15 cellular contexts compared by ENCODE assay signal in the genomic region with DNA sequence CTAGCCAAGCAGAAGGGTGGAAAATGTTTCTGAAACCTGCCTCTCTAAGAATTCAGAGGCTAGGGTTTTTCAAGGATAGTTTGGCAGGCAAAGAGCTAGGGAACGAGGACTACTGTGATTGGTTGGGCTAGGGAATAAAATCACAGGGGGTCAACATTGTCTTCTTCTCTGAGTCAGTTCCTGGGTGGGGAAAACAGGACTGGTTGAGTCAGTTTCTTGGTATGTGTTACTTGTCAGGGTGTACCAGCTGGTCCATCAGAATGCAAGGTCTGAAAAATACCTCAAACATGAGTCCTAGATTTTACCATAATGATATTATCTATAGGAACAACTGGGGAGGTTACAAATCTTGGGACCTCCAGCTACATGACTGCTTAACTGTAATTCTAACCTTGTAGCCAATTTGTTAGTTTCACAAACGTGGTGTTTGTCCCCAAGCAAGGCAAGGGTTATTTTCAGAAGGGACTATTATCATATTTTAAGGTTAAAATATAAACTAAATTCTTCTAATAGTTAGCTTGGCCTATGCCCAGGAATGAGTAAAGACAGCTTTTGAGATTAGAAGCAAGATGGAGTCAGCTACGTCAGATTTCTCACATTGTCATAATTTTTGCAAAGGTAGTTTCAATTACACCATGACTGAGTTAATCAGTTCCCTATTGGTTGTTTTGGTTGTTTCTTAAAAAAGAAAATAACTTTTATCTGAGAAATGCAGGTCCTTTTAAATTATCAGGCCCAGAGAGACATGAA.
DNase-seq lines count a peak whose midpoint lies in the region; ATAC-seq, FAIRE-seq and TF ChIP-seq lines count a peak whose summit lies in the region.
"Had no signal": no experiment of that assay in that cellular context is flagged by ENCODE, and none has a peak within 500 bp of the region (broad histone marks: within the 10 kb centered on the region; RNA-seq: fewer than 3 reads in every experiment).

No MANE protein-coding gene starts in this region.

- H3K4me1 ChIP-seq in GM12878 (ENCODE audit: control insufficient read depth, insufficient read depth, low read length) (no peaks in the 10 kb centered on the region), OCI-LY7 (ENCODE audit: insufficient read depth, low read length, poor library complexity, severe bottlenecking) (no peaks in the 10 kb centered on the region)
- H3K4me1 ChIP-seq: tibial artery had no signal

- peaks cover 8% of the 10 kb centered on the region for H3K27me3 Mint-ChIP-seq in stimulated activated naive CD8-positive, alpha-beta T cell treated with anti-CD3 and anti-CD28 coated beads, Interleukin-15, amount 100 ng/mL, for 72 hours

- no peak overlapping the region for H3K4me3 ChIP-seq in BJ (ENCODE audit: low read depth, low read length)
- no peak overlapping the region for H3K4me3 ChIP-seq in GM12878
- H3K4me3 ChIP-seq in OCI-LY7 (ENCODE audit: low read depth, low read length, poor library complexity, severe bottlenecking): no peak overlapping the region
- H3K4me3 ChIP-seq: tibial artery had no signal

- H2AFZ ChIP-seq in GM12878 (ENCODE audit: control insufficient read depth, low read depth, low read length): no peak overlapping the region
- no peak overlapping the region for H2AFZ ChIP-seq in OCI-LY7 (ENCODE audit: low read length)

- no peak overlapping the region for H3K4me3 Mint-ChIP-seq in stimulated activated naive CD8-positive, alpha-beta T cell treated with anti-CD3 and anti-CD28 coated beads, Interleukin-15, amount 100 ng/mL, for 72 hours
- H3K4me3 Mint-ChIP-seq: H9, neural crest cell had no signal

- no peak for TF ChIP-seq POLR2A in GM12878 (IDR thresholded peaks at IDR 0.05; ENCODE audit: low read depth, low read length)

- H3K27ac ChIP-seq in GM12878 (ENCODE audit: control insufficient read depth, insufficient read depth) (no peak overlapping the region), OCI-LY7 (ENCODE audit: low read depth, low read length, poor library complexity, severe bottlenecking) (no peak overlapping the region)
- H3K27ac ChIP-seq: tibial artery had no signal

- no peak for FAIRE-seq in GM12878 (lab: Jason Lieb, UNC)

- SMC1A ChIA-PET in GM12878 (lab: Charles Lee; ENCODE audit: uncharacterized antibody, unreplicated experiment): interaction anchor here (0.9 to 1.5 kb wide), 2 partner anchors 19 to 1012 kb away, joined by 3 read pairs; no protein-coding TSS in a partner anchor

- TF ChIP-seq CTCF in BJ (IDR thresholded peaks at IDR 0.05; ENCODE audit: insufficient read depth, low read depth, low read length): no peak
- TF ChIP-seq CTCF in GM12878 (IDR thresholded peaks at IDR 0.05 in 2 of 3, conservative IDR thresholded peaks at IDR 0.05 in 1 of 3; ENCODE audit: control insufficient read depth in 2 of 3, extremely low read depth in 1 of 3, insufficient read depth in 1 of 3, low read depth in 3 of 3, low read length in 3 of 3): no peak
- no peak for TF ChIP-seq CTCF in OCI-LY7 (conservative IDR thresholded peaks at IDR 0.05; ENCODE audit: low read length)

- H3K27ac Mint-ChIP-seq in stimulated activated naive CD8-positive, alpha-beta T cell treated with anti-CD3 and anti-CD28 coated beads, Interleukin-15, amount 100 ng/mL, for 72 hours: no peak overlapping the region
- H3K27ac Mint-ChIP-seq: H9 had no signal

- TF ChIP-seq EP300 in Ishikawa (IDR thresholded peaks at IDR 0.05; ENCODE audit: borderline replicate concordance): peak; percentile 57; the same call in 1 of the 2 replicates
- no peak for TF ChIP-seq EP300 in GM12878 (IDR thresholded peaks at IDR 0.05; ENCODE audit: borderline replicate concordance in 1 of 2, control insufficient read depth in 1 of 2, low read depth in 2 of 2, low read length in 2 of 2)

- ATAC-seq in GM12878 (peak; percentile 43), HG02588 (IDR thresholded peaks at IDR 0.05; ENCODE audit: unreplicated experiment) (no peak)
- no peak for ATAC-seq in stimulated activated naive CD8-positive, alpha-beta T cell treated with anti-CD3 and anti-CD28 coated beads, Interleukin-15, amount 100 ng/mL, for 72 hours

- H3K4me2 ChIP-seq in GM12878 (ENCODE audit: control insufficient read depth, insufficient read depth) (no peak overlapping the region), OCI-LY7 (ENCODE audit: low read length) (no peak overlapping the region)

- DNase-seq in BJ (ENCODE audit: low read depth): peak; percentile 53
- no peak for DNase-seq in GM12878 (ENCODE audit: low read depth, low spot score)
- peak; percentile 65 for DNase-seq in kidney glomerular epithelial cell (lab: John Stamatoyannopoulos, UW)
- DNase-seq in GM19240 (ENCODE audit: insufficient read length, low spot score): no peak
- DNase-seq in OCI-LY7 (ENCODE audit: low spot score): no peak
- no peak for DNase-seq in stimulated activated naive CD8-positive, alpha-beta T cell treated with anti-CD3 and anti-CD28 coated beads, Interleukin-15, amount 100 ng/mL, for 72 hours
- DNase-seq: activated T-cell treated with anti-CD3 and anti-CD28 coated beads, Interleukin-2, amount 50 U/mL, for 48 hours; cortex of kidney; DMS153; H9; NCI-H1105 treated with DMSO at 0.1 percent for 48 hours; tibial artery had no signal

- H3K79me2 ChIP-seq in GM12878 (ENCODE audit: control insufficient read depth, insufficient read depth, low read length) (no peaks in the 10 kb centered on the region), OCI-LY7 (ENCODE audit: insufficient read depth, low read depth, low read length) (no peaks in the 10 kb centered on the region)

- TF ChIP-seq RAD21 in Ishikawa (IDR thresholded peaks at IDR 0.05; ENCODE audit: low read depth) (no peak), GM12878 (IDR thresholded peaks at IDR 0.05; ENCODE audit: insufficient read depth, low read depth, low read length) (no peak)

- RAD21 ChIA-PET in GM12878 (lab: Charles Lee; ENCODE audit: unreplicated experiment): no interaction called here

- H3K9me3 Mint-ChIP-seq in stimulated activated naive CD8-positive, alpha-beta T cell treated with anti-CD3 and anti-CD28 coated beads, Interleukin-15, amount 100 ng/mL, for 72 hours: no peaks in the 10 kb centered on the region
- H3K9me3 Mint-ChIP-seq: neural crest cell had no signal

- H3K9ac ChIP-seq in GM12878 (ENCODE audit: control insufficient read depth, insufficient read depth, low read length): no peak overlapping the region

- 21% methylated on average over 3 of the region's 3 CpGs for WGBS in GM12878 (ENCODE audit: insufficient coverage, insufficient replicate concordance, low lambda C conversion rate, missing lambda C conversion rate)

- H3K4me1 Mint-ChIP-seq in stimulated activated naive CD8-positive, alpha-beta T cell treated with anti-CD3 and anti-CD28 coated beads, Interleukin-15, amount 100 ng/mL, for 72 hours: peaks cover 6% of the 10 kb centered on the region
- H3K4me1 Mint-ChIP-seq: neural crest cell had no signal

- no TSS peak for BruUV-seq in GM12878 (replicated peaks; lab: Mats Ljungman, UMichigan)
- BruUV-seq in OCI-LY7 (replicated peaks; lab: Mats Ljungman, UMichigan): no TSS peak

- CTCF ChIA-PET in BJ (lab: Yijun Ruan, JAX): no interaction called here
- CTCF ChIA-PET in GM12878 (lab: Yijun Ruan, JAX): interaction anchor here (0.5 kb wide), 1 partner anchor 38 kb away, joined by 3 read pairs; no protein-coding TSS in a partner anchor
- CTCF ChIA-PET in OCI-LY7 (lab: Charles Lee; ENCODE audit: unreplicated experiment): no interaction called here

- no peaks in the 10 kb centered on the region for H4K20me1 ChIP-seq in GM12878 (ENCODE audit: control insufficient read depth, insufficient read depth)
- H4K20me1 ChIP-seq in OCI-LY7 (ENCODE audit: insufficient read depth, low read length): no peaks in the 10 kb centered on the region

- H3K9me3 ChIP-seq in GM12878 (replicated peaks; ENCODE audit: control insufficient read depth, insufficient read depth, low read length): no peaks in the 10 kb centered on the region
- H3K9me3 ChIP-seq in OCI-LY7 (ENCODE audit: low read length): no peaks in the 10 kb centered on the region
- H3K9me3 ChIP-seq: tibial artery had no signal

- no peaks in the 10 kb centered on the region for H3K27me3 ChIP-seq in BJ (ENCODE audit: control insufficient read depth, insufficient read depth, low read length)
- no peaks in the 10 kb centered on the region for H3K27me3 ChIP-seq in GM12878 (replicated peaks in 1 of 2; ENCODE audit: control insufficient read depth in 2 of 2, insufficient read depth in 2 of 2, low read length in 1 of 2)
- H3K27me3 ChIP-seq: tibial artery had no signal

- no peaks in the 10 kb centered on the region for H3K9me2 ChIP-seq in OCI-LY7 (ENCODE audit: insufficient read depth, low read length)

- intact Hi-C loops in GM12878 (cut with micrococcal nuclease; ENCODE audit: unreplicated experiment): no loop called here
- intact Hi-C loops in OCI-LY7 (cut with micrococcal nuclease; ENCODE audit: unreplicated experiment): no loop called here

- in situ Hi-C loops in GM12878 (cut with MboI): no loop called here

- no peaks in the 10 kb centered on the region for H3K36me3 ChIP-seq in BJ (ENCODE audit: control insufficient read depth, insufficient read depth, low read length)
- no peaks in the 10 kb centered on the region for H3K36me3 ChIP-seq in GM12878 (ENCODE audit: control insufficient read depth in 2 of 2, insufficient read depth in 2 of 2, low read length in 1 of 2)
- H3K36me3 ChIP-seq in OCI-LY7 (ENCODE audit: insufficient read depth, low read length): no peaks in the 10 kb centered on the region
- H3K36me3 ChIP-seq: tibial artery had no signal

- POLR2A ChIA-PET in BJ (lab: Charles Lee) (no interaction called here), GM12878 (lab: Charles Lee) (no interaction called here), OCI-LY7 (lab: Charles Lee) (interaction anchor here (0.5 kb wide), 2 partner anchors 256 to 1026 kb away, joined by 4 to 5 read pairs; no protein-coding TSS in a partner anchor)

TF ChIP-seq in Ishikawa, 13 proteins besides CTCF, POLR2A, EP300 and RAD21 (continues in another document):
- TF ChIP-seq, protein P1, sequence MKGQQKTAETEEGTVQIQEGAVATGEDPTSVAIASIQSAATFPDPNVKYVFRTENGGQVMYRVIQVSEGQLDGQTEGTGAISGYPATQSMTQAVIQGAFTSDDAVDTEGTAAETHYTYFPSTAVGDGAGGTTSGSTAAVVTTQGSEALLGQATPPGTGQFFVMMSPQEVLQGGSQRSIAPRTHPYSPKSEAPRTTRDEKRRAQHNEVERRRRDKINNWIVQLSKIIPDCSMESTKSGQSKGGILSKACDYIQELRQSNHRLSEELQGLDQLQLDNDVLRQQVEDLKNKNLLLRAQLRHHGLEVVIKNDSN (IDR thresholded peaks at IDR 0.05): no peak

TF ChIP-seq in GM12878, 131 proteins besides CTCF, POLR2A, EP300 and RAD21 (continues in another document):
- TF ChIP-seq POLR2AphosphoS5 (IDR thresholded peaks at IDR 0.05; ENCODE audit: low read length) (no peak), CEBPB (IDR thresholded peaks at IDR 0.05; ENCODE audit: borderline replicate concordance in 1 of 2, low read depth in 2 of 2, low read length in 2 of 2) (no peak), EED (IDR thresholded peaks at IDR 0.05; ENCODE audit: low read depth) (no peak)

Comparison
In these comparisons a context has a peak if more than half of its experiments do, and no peak if none do; other contexts are left out.
1. DNase-seq: peak in BJ (single experiment) and kidney glomerular epithelial cell (single experiment); none in GM12878 (single experiment), GM19240 (single experiment), OCI-LY7 (single experiment) and stimulated activated naive CD8-positive, alpha-beta T cell treated with anti-CD3 and anti-CD28 coated beads, Interleukin-15, amount 100 ng/mL, for 72 hours (0 of 2).